In the genomic region with DNA sequence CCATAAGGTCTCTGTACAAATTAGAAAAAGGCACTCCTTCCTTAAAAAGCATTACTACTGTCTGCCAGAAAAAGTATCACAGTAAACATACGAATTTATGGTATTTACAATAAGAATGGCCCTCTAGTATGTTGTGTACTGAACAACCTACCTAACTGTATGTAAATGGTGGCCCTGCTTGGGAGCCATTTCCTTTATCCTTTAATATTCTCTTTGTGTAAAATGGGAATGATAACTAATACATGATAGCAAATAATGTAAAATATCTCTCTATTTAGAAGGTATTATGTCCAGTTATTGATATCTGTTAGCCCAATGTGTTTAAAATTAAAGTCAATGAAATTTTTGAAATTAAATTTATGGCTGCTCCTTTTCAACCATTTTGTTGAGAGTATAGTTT, we compare ENCODE assay signal across 20 cellular contexts. TPM values are rescaled to one million over a fixed set of nuclear protein-coding genes. Genes with fewer than 3 reads are reported as not detected.
A peak's percentile ranks its signal among the peaks of the same experiment; 100 is the strongest.
DNase-seq lines count a peak whose midpoint lies in the region; TF ChIP-seq lines count a peak whose summit lies in the region.
"Had no signal": no experiment of that assay in that cellular context is flagged by ENCODE, and none has a peak within 500 bp of the region (broad histone marks: within the 10 kb centered on the region; RNA-seq: fewer than 3 reads in every experiment).

No MANE protein-coding gene starts in this region.

- H3K27ac Mint-ChIP-seq in MCF 10A (ENCODE audit: low read depth, unreplicated experiment) (no peak overlapping the region), chondrocyte (ENCODE audit: unreplicated experiment) (peak overlapping the region; percentile 71), type B pancreatic cell (no peak overlapping the region)

- no peak for TF ChIP-seq CTCF in MCF 10A (IDR thresholded peaks at IDR 0.05; ENCODE audit: unreplicated experiment)
- TF ChIP-seq CTCF in breast epithelium (IDR thresholded peaks at IDR 0.05) = no peak
- TF ChIP-seq CTCF in OCI-LY3 (IDR thresholded peaks at IDR 0.05; ENCODE audit: low read depth, low read length) = no peak
- no peak for TF ChIP-seq CTCF in chondrocyte (IDR thresholded peaks at IDR 0.05)
- TF ChIP-seq CTCF in smooth muscle cell (IDR thresholded peaks at IDR 0.05; ENCODE audit: borderline replicate concordance, insufficient read depth, poor library complexity, severe bottlenecking) = no peak
- TF ChIP-seq CTCF in type B pancreatic cell (conservative IDR thresholded peaks at IDR 0.05) = no peak
- no peak for TF ChIP-seq CTCF in prostate gland (IDR thresholded peaks at IDR 0.05)
- TF ChIP-seq CTCF in GM10248 (IDR thresholded peaks at IDR 0.05; ENCODE audit: control extremely low read depth, extremely low read depth, low read depth, missing control alignments) = no peak

- POLR2A ChIA-PET in MCF 10A (lab: Yijun Ruan, JAX) (interaction anchor here (0.8 to 23.9 kb wide), 5 partner anchors 8 to 122 kb away, joined by 3 to 750 read pairs (median 9); no protein-coding TSS in a partner anchor), GM10248 (lab: Yijun Ruan, JAX) (interaction anchor here (0.6 kb wide), 1 partner anchor 358 kb away, joined by 3 read pairs; no protein-coding TSS in a partner anchor)

- H4K20me1 ChIP-seq in OCI-LY3 (ENCODE audit: insufficient read depth, low read length) (peaks cover 63% of the 10 kb centered on the region), smooth muscle cell (ENCODE audit: low read depth) (peaks cover 88% of the 10 kb centered on the region)

- CTCF ChIA-PET in MCF 10A (lab: Yijun Ruan, JAX) = interaction anchor here (1.1 kb wide), 1 partner anchor 46 kb away, joined by 7 read pairs; no protein-coding TSS in a partner anchor
- CTCF ChIA-PET in GM10248 (lab: Yijun Ruan, JAX) = no interaction called here

- H3K27me3 ChIP-seq in breast epithelium = no peaks in the 10 kb centered on the region
- H3K27me3 ChIP-seq in OCI-LY3 (ENCODE audit: low read depth, low read length) = no peaks in the 10 kb centered on the region
- no peaks in the 10 kb centered on the region for H3K27me3 ChIP-seq in smooth muscle cell (ENCODE audit: low read depth)
- H3K27me3 ChIP-seq in prostate gland (replicated peaks; ENCODE audit: insufficient read depth) = no peaks in the 10 kb centered on the region
- H3K27me3 ChIP-seq: brain microvascular endothelial cell, gastroesophageal sphincter, left lung, uterus had no signal

- DNase-seq in MCF 10A (ENCODE audit: unreplicated experiment) (no peak), breast epithelium (ENCODE audit: low spot score in 2 of 2) (no peak), chondrocyte (ENCODE audit: low spot score) (no peak), smooth muscle cell (lab: John Stamatoyannopoulos, UW; ENCODE audit: unreplicated experiment) (no peak), type B pancreatic cell (ENCODE audit: extremely low spot score, unreplicated experiment) (no peak), prostate gland (ENCODE audit: low spot score) (no peak), GM10248 (ENCODE audit: extremely low spot score) (no peak)
- DNase-seq: activated CD4-positive, alpha-beta T cell treated with anti-CD3 and anti-CD28 coated beads for 48 hours; brain microvascular endothelial cell; dermis blood vessel endothelial cell; HCEC 1CT; KBM-7; left lung; NCI-H2107; NCI-H526 treated with DMSO at 0.1 percent for 48 hours; stimulated activated CD4-positive, alpha-beta T cell treated with anti-CD3 and anti-CD28 coated beads, Interleukin-1b, Interleukin-23, amount 100 ng/mL, for 48 hours; uterus had no signal

- WGBS in smooth muscle cell (ENCODE audit: low lambda C conversion rate) = 92% methylated on average over 1 of the region's 1 CpG
- WGBS in prostate gland = 83% methylated on average over 1 of the region's 1 CpG

- H3K4me1 Mint-ChIP-seq in MCF 10A (ENCODE audit: insufficient read depth, unreplicated experiment) (peaks cover 9% of the 10 kb centered on the region), chondrocyte (ENCODE audit: low read depth) (peaks cover 48% of the 10 kb centered on the region), type B pancreatic cell (ENCODE audit: unreplicated experiment) (peaks cover 15% of the 10 kb centered on the region)

- TF ChIP-seq POLR2A in breast epithelium (IDR thresholded peaks at IDR 0.05) (no peak), prostate gland (IDR thresholded peaks at IDR 0.05) (no peak)

- H3K36me3 Mint-ChIP-seq in MCF 10A (ENCODE audit: insufficient read depth, unreplicated experiment) = peaks cover 30% of the 10 kb centered on the region
- H3K36me3 Mint-ChIP-seq in chondrocyte (ENCODE audit: low read depth) = peaks cover 6% of the 10 kb centered on the region
- peaks cover 10% of the 10 kb centered on the region for H3K36me3 Mint-ChIP-seq in type B pancreatic cell

- H3K4me1 ChIP-seq in breast epithelium (peaks cover 0 to 3% of the 10 kb centered on the region in 2 donors), OCI-LY3 (ENCODE audit: low read length) (peaks cover 35% of the 10 kb centered on the region), smooth muscle cell (ENCODE audit: low read depth) (peaks cover 33% of the 10 kb centered on the region), prostate gland (replicated peaks) (no peaks in the 10 kb centered on the region)

- peak overlapping the region; percentile 67 for H3K4me2 ChIP-seq in OCI-LY3 (ENCODE audit: low read length)
- peak overlapping the region; percentile 89 for H3K4me2 ChIP-seq in smooth muscle cell

- H3K4me3 Mint-ChIP-seq in MCF 10A (ENCODE audit: unreplicated experiment) (peak overlapping the region; percentile 98), chondrocyte (ENCODE audit: unreplicated experiment) (no peak overlapping the region), type B pancreatic cell (no peak overlapping the region)

- H3K9me3 ChIP-seq in breast epithelium (no peaks in the 10 kb centered on the region), OCI-LY3 (ENCODE audit: insufficient read depth, low read length) (no peaks in the 10 kb centered on the region), smooth muscle cell (replicated peaks; ENCODE audit: low read depth) (no peaks in the 10 kb centered on the region), prostate gland (no peaks in the 10 kb centered on the region)
- H3K9me3 ChIP-seq: gastroesophageal sphincter, left lung, uterus had no signal

- H3K9me3 Mint-ChIP-seq in MCF 10A (ENCODE audit: unreplicated experiment) = no peaks in the 10 kb centered on the region
- H3K9me3 Mint-ChIP-seq in chondrocyte (ENCODE audit: low read depth) = no peaks in the 10 kb centered on the region
- H3K9me3 Mint-ChIP-seq in type B pancreatic cell = no peaks in the 10 kb centered on the region
- H3K9me3 Mint-ChIP-seq: activated naive CD4-positive, alpha-beta T cell treated with anti-CD3 and anti-CD28 coated beads, Interleukin-2, amount 50 U/mL, for 72 hours had no signal

- H3K36me3 ChIP-seq in breast epithelium (no peaks in the 10 kb centered on the region), OCI-LY3 (replicated peaks; ENCODE audit: low read depth, low read length) (peaks cover 26% of the 10 kb centered on the region), smooth muscle cell (ENCODE audit: low read depth) (peaks cover 16% of the 10 kb centered on the region), prostate gland (no peaks in the 10 kb centered on the region)
- H3K36me3 ChIP-seq: uterus had no signal

- no peak overlapping the region for H2AFZ ChIP-seq in OCI-LY3 (ENCODE audit: low read depth, low read length)
- H2AFZ ChIP-seq in smooth muscle cell (ENCODE audit: low read depth) = no peak overlapping the region

- H3F3A ChIP-seq in smooth muscle cell (ENCODE audit: low read depth) = no peaks in the 10 kb centered on the region

- H3K27me3 Mint-ChIP-seq in MCF 10A (ENCODE audit: insufficient read depth, unreplicated experiment) = no peaks in the 10 kb centered on the region
- H3K27me3 Mint-ChIP-seq in chondrocyte (ENCODE audit: low read depth) = no peaks in the 10 kb centered on the region
- H3K27me3 Mint-ChIP-seq in type B pancreatic cell = no peaks in the 10 kb centered on the region

- H3K79me2 ChIP-seq in OCI-LY3 (ENCODE audit: low read length) (peaks cover 100% of the 10 kb centered on the region), smooth muscle cell (ENCODE audit: low read depth) (peaks cover 100% of the 10 kb centered on the region)

- H3K9ac ChIP-seq in OCI-LY3 (ENCODE audit: low read length) = no peak overlapping the region
- no peak overlapping the region for H3K9ac ChIP-seq in smooth muscle cell (ENCODE audit: low read depth)

- H3K4me3 ChIP-seq in breast epithelium (no peak overlapping the region), OCI-LY3 (ENCODE audit: low read length) (no peak overlapping the region), smooth muscle cell (peak overlapping the region; percentile 97), prostate gland (no peak overlapping the region)
- H3K4me3 ChIP-seq: gastroesophageal sphincter, left lung, uterus had no signal

- H3K27ac ChIP-seq in breast epithelium (no peak overlapping the region), OCI-LY3 (ENCODE audit: low read length) (no peak overlapping the region), smooth muscle cell (ENCODE audit: low read depth) (no peak overlapping the region), prostate gland (no peak overlapping the region)
- H3K27ac ChIP-seq: brain microvascular endothelial cell, gastroesophageal sphincter, left lung had no signal

- BruUV-seq in MCF 10A (replicated peaks; lab: Mats Ljungman, UMichigan) = no TSS peak

- intact Hi-C loops in MCF 10A (cut with micrococcal nuclease) (no loop called here), breast epithelium (cut with DNase I; ENCODE audit: low total_unique reads) (no loop called here), prostate gland (cut with DNase I) (no loop called here)

RNA-seq across cellular contexts. Expression of a gene that starts 5.2 kb away (rescaled TPM):
- 103 and 104 TPM in 2 replicates for total RNA-seq in MCF 10A (2022)
- total RNA-seq in breast epithelium = 10 to 100 TPM; 23.6 to 33.1 (median 31.0) TPM
- 62.7 to 66.9 TPM (median 65.3 TPM) in 3 replicates for total RNA-seq in chondrocyte
- total RNA-seq in smooth muscle cell = 55.5 and 63.4 TPM in 2 replicates
- 33.8 and 37.3 TPM in 2 replicates for polyA plus RNA-seq in smooth muscle cell
- 47.3 and 49.0 TPM in 2 replicates for total RNA-seq in type B pancreatic cell (ENCODE audit: low replicate concordance)
- 10 to 100 TPM; 49.0 to 53.6 TPM for total RNA-seq in prostate gland
